Comparison of ENCODE assay signal across 8 cellular contexts in the genomic region with DNA sequence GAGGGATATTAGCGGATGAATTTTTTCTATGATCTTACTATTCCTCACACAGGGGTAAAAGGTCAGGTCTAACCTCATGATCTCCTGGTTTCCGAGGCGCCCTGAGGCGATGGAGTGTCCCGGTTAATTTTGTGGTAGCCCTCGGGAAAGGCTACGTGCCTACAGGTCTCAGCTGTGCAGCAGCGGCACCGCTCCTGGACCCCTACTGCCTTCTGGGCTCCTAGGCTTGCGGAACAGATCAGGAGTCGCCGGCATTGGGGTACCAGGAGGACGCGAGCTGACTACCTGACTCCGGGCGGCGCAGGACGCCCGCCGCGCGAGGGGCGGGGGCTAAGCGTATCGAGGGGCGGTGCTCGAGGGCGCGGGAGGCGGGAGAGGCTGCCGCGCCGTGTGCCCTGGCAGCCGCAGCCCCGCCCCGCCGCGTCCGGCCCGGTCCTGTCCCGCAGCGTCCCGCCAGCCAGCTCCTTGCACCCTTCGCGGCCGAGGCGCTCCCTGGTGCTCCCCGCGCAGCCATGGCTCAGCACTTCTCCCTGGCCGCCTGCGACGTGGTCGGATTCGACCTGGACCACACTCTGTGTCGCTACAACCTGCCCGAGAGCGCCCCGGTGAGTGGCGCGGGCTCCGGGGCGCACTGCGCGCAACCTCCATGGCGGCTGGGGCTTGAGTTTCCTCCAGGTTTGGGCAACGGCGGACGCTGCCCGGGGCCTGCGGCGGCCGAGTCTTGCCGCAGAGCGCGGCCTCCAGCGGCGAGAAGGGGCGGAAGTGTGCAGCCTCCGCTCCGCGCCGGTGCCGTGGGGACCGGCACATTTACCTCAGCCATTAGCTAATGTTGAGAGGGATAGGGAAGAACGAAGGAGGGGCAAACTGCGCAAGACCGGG. TPM values are rescaled to one million over a fixed set of nuclear protein-coding genes. Genes with fewer than 3 reads are reported as not detected.
DNase-seq lines count a peak whose midpoint lies in the region; ATAC-seq lines count a peak whose summit lies in the region.

A gene (plus strand): TSS at position 435 of the 879 bp plus-strand sequence. CDS start 78 bp downstream, at position 513.

- H3K27me3 ChIP-seq in CD4-positive, alpha-beta memory T cell (ENCODE audit: insufficient read depth, low read length) = no peaks in the 10 kb centered on the region

- H3K27ac Mint-ChIP-seq in CD4-positive, alpha-beta memory T cell = peak within 1 kb of the TSS; percentile 89 to 97 (median 93)
- H3K27ac Mint-ChIP-seq in activated CD8-positive, alpha-beta T cell treated with anti-CD3 and anti-CD28 coated beads, Interleukin-2, amount 10 ng/mL, durations not matched to agents 7 days and 5 days = peak within 1 kb of the TSS; percentile 87
- H3K27ac Mint-ChIP-seq in memory B cell = peak within 1 kb of the TSS; percentile 83

- peak within 1 kb of the TSS; percentile 86 for H3K27ac ChIP-seq in CD4-positive, alpha-beta memory T cell (ENCODE audit: low read depth, low read length)

- H3K9me3 ChIP-seq in CD4-positive, alpha-beta memory T cell (ENCODE audit: control insufficient read depth in 1 of 2, low read length in 2 of 2) = no peaks in the 10 kb centered on the region

- CTCF ChIA-PET in CD4-positive, alpha-beta memory T cell (lab: Charles Lee; ENCODE audit: partially characterized antibody) = interaction anchor here (0.8 to 1.9 kb wide), 6 partner anchors 9 to 168 kb away, joined by 3 to 5 read pairs (median 4); no protein-coding TSS in a partner anchor
- CTCF ChIA-PET in activated CD8-positive, alpha-beta T cell treated with anti-CD3 and anti-CD28 coated beads, Interleukin-2, amount 10 ng/mL, durations not matched to agents 7 days and 5 days (lab: Charles Lee) = interaction anchor here (0.7 to 4.4 kb wide), 9 partner anchors 12 to 178 kb away, joined by 3 to 39 read pairs (median 3); no protein-coding TSS in a partner anchor

- H3K27me3 Mint-ChIP-seq in CD4-positive, alpha-beta memory T cell = no peaks in the 10 kb centered on the region
- peaks cover 2% of the 10 kb centered on the region for H3K27me3 Mint-ChIP-seq in activated CD8-positive, alpha-beta T cell treated with anti-CD3 and anti-CD28 coated beads, Interleukin-2, amount 10 ng/mL, durations not matched to agents 7 days and 5 days (ENCODE audit: low read depth)
- no peaks in the 10 kb centered on the region for H3K27me3 Mint-ChIP-seq in memory B cell

- ATAC-seq in GM19372 (IDR thresholded peaks at IDR 0.05; ENCODE audit: low read depth, unreplicated experiment) (peak; percentile 86), HG03521 (IDR thresholded peaks at IDR 0.05; ENCODE audit: unreplicated experiment) (peak; percentile 87), memory B cell (ENCODE audit: low read depth) (peak; percentile 85)
- peak; percentile 96 for ATAC-seq in activated CD8-positive, alpha-beta T cell treated with anti-CD3 and anti-CD28 coated beads, Interleukin-2, amount 10 ng/mL, durations not matched to agents 7 days and 5 days

- H3K36me3 Mint-ChIP-seq in CD4-positive, alpha-beta memory T cell = peaks cover 7 to 12% of the 10 kb centered on the region in 2 donors
- H3K36me3 Mint-ChIP-seq in activated CD8-positive, alpha-beta T cell treated with anti-CD3 and anti-CD28 coated beads, Interleukin-2, amount 10 ng/mL, durations not matched to agents 7 days and 5 days (ENCODE audit: low read depth) = peaks cover 6% of the 10 kb centered on the region
- H3K36me3 Mint-ChIP-seq in memory B cell = peaks cover 11% of the 10 kb centered on the region

- H3K36me3 ChIP-seq in CD4-positive, alpha-beta memory T cell (ENCODE audit: insufficient read depth, low read length) = no peaks in the 10 kb centered on the region

- H3K4me3 Mint-ChIP-seq in CD4-positive, alpha-beta memory T cell = peak within 1 kb of the TSS; percentile 94 to 99 (median 98)
- peak within 1 kb of the TSS; percentile 88 for H3K4me3 Mint-ChIP-seq in activated CD8-positive, alpha-beta T cell treated with anti-CD3 and anti-CD28 coated beads, Interleukin-2, amount 10 ng/mL, durations not matched to agents 7 days and 5 days
- H3K4me3 Mint-ChIP-seq in memory B cell = peak within 1 kb of the TSS; percentile 87

- H3K9me3 Mint-ChIP-seq in CD4-positive, alpha-beta memory T cell = peaks cover 0 to 11% (median 8%) of the 10 kb centered on the region in 8 donors
- H3K9me3 Mint-ChIP-seq in activated CD8-positive, alpha-beta T cell treated with anti-CD3 and anti-CD28 coated beads, Interleukin-2, amount 10 ng/mL, durations not matched to agents 7 days and 5 days (ENCODE audit: insufficient read depth) = no peaks in the 10 kb centered on the region
- H3K9me3 Mint-ChIP-seq in memory B cell = peaks cover 4% of the 10 kb centered on the region

- peak; percentile 81 to 86 (median 84) for DNase-seq in CD4-positive, alpha-beta memory T cell
- DNase-seq in NCI-H748 treated with DMSO at 0.1 percent for 48 hours (lab: John Stamatoyannopoulos, UW) = peak; percentile 54
- peak; percentile 88 for DNase-seq in activated CD8-positive, alpha-beta T cell treated with anti-CD3 and anti-CD28 coated beads, Interleukin-2, amount 10 ng/mL, durations not matched to agents 7 days and 5 days
- peak; percentile 73 for DNase-seq in effector CD4-positive, alpha-beta T cell
- peak; percentile 75 to 82 for DNase-seq in memory B cell (ENCODE audit: low spot score in 2 of 2)
- peak; percentile 77 for DNase-seq in stimulated activated CD8-positive, alpha-beta memory T cell treated with anti-CD3 and anti-CD28 coated beads, Interleukin-12 subunit alpha, Interleukin-12 subunit beta, amount 100 ng/mL, for 4 hours (ENCODE audit: low read depth)

- peak within 1 kb of the TSS; percentile 66 to 71 for H3K4me3 ChIP-seq in CD4-positive, alpha-beta memory T cell (ENCODE audit: low read length in 2 of 2)

- POLR2A ChIA-PET in CD4-positive, alpha-beta memory T cell (lab: Charles Lee; ENCODE audit: partially characterized antibody) = interaction anchor here (0.7 to 2.2 kb wide), 12 partner anchors 9 to 580 kb away, joined by 3 to 26 read pairs (median 4); a partner anchor contains a TSS
- POLR2A ChIA-PET in activated CD8-positive, alpha-beta T cell treated with anti-CD3 and anti-CD28 coated beads, Interleukin-2, amount 10 ng/mL, durations not matched to agents 7 days and 5 days (lab: Charles Lee) = interaction anchor here (0.8 to 1.6 kb wide), 8 partner anchors 9 to 581 kb away, joined by 3 to 7 read pairs (median 4); a partner anchor contains a TSS

- H3K4me1 ChIP-seq in CD4-positive, alpha-beta memory T cell (ENCODE audit: insufficient read depth, low read length) = peaks cover 49% of the 10 kb centered on the region

- intact Hi-C loops in CD4-positive, alpha-beta memory T cell (cut with micrococcal nuclease) = loop anchor here (1.0 to 10.0 kb wide), 5 partner anchors 154 to 1502 kb away; a partner anchor contains a TSS

- peaks cover 44 to 57% (median 48%) of the 10 kb centered on the region in 4 donors for H3K4me1 Mint-ChIP-seq in CD4-positive, alpha-beta memory T cell
- H3K4me1 Mint-ChIP-seq in activated CD8-positive, alpha-beta T cell treated with anti-CD3 and anti-CD28 coated beads, Interleukin-2, amount 10 ng/mL, durations not matched to agents 7 days and 5 days (ENCODE audit: low read depth) = peaks cover 29% of the 10 kb centered on the region
- peaks cover 35% of the 10 kb centered on the region for H3K4me1 Mint-ChIP-seq in memory B cell

RNA-seq across cellular contexts. Expression of the gene that starts here (rescaled TPM):
- 10 to 100 TPM; 50.5 to 51.9 TPM for total RNA-seq in CD4-positive, alpha-beta memory T cell
- 10 to 100 TPM; 64.8 to 78.4 TPM for polyA plus RNA-seq in CD4-positive, alpha-beta memory T cell
- 10 to 100 TPM; 29.5 to 32.9 TPM for total RNA-seq in activated CD8-positive, alpha-beta T cell treated with anti-CD3 and anti-CD28 coated beads, Interleukin-2, amount 10 ng/mL, durations not matched to agents 7 days and 5 days

Comparison
In these comparisons a context has a peak if more than half of its experiments do, and no peak if none do; other contexts are left out.
1. Peak in every context shown above with its lines: DNase-seq, ATAC-seq, H3K4me3 ChIP-seq and H3K27ac ChIP-seq.